In the genomic region with DNA sequence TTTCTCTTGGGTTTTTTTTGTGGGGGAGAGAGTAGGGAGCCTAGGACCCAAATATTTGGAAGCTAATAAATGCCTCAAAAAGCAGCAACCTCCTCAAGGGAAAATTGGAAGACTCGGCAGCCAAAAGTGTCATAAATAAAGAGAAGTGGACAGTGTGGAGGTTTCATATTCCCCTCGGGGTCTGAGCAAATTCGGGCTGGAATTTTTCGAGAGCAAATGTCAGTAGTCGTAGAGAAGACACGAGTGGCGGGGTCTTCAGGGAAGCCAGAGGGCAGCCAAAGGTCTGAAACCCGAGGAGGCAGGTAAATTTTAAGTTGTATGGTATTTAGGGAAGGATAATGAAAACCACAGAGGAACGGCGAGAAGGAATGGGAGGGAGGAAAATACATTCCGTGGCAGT, we compare ENCODE assay signal across 14 cellular contexts. TPM values are rescaled to one million over a fixed set of nuclear protein-coding genes. Genes with fewer than 3 reads are reported as not detected.
DNase-seq lines count a peak whose midpoint lies in the region; ATAC-seq and TF ChIP-seq lines count a peak whose summit lies in the region.
"Had no signal": no experiment of that assay in that cellular context is flagged by ENCODE, and none has a peak within 500 bp of the region (broad histone marks: within the 10 kb centered on the region; RNA-seq: fewer than 3 reads in every experiment).

No MANE protein-coding gene starts in this region.

- no peak for ATAC-seq in CD4-positive, alpha-beta T cell (ENCODE audit: poor library complexity)
- no peak for ATAC-seq in PC-3
- ATAC-seq in GM21447 (IDR thresholded peaks at IDR 0.05; ENCODE audit: unreplicated experiment): no peak
- ATAC-seq: gastrocnemius medialis had no signal

- H3K9ac ChIP-seq in PC-3 (ENCODE audit: low read length): 0 out of 2 replicates have a peak overlapping the region, but pooled peaks have one; percentile 6

- peaks cover 97% of the 10 kb centered on the region for H3K36me3 Mint-ChIP-seq in CD4-positive, alpha-beta T cell (ENCODE audit: low read depth)
- no peaks in the 10 kb centered on the region for H3K36me3 Mint-ChIP-seq in nephron progenitor cell (ENCODE audit: low read depth)

- TF ChIP-seq CTCF in CD4-positive, alpha-beta T cell (IDR thresholded peaks at IDR 0.05): no peak
- TF ChIP-seq CTCF in PC-3 (conservative IDR thresholded peaks at IDR 0.05; ENCODE audit: low read depth, low read length): no peak
- TF ChIP-seq CTCF in nephron progenitor cell (IDR thresholded peaks at IDR 0.05): no peak

- H3K36me3 ChIP-seq in PC-3 (ENCODE audit: low read depth, low read length): no peaks in the 10 kb centered on the region
- H3K36me3 ChIP-seq: gastrocnemius medialis, neutrophil had no signal

- peak overlapping the region; percentile 99 for H3K27ac Mint-ChIP-seq in CD4-positive, alpha-beta T cell
- no peak overlapping the region for H3K27ac Mint-ChIP-seq in nephron progenitor cell

- peaks cover 97% of the 10 kb centered on the region for H3K4me1 Mint-ChIP-seq in CD4-positive, alpha-beta T cell (ENCODE audit: low read depth)
- peaks cover 67% of the 10 kb centered on the region for H3K4me1 Mint-ChIP-seq in nephron progenitor cell

- no peaks in the 10 kb centered on the region for H3K79me2 ChIP-seq in PC-3 (ENCODE audit: low read length)

- H3K27me3 ChIP-seq in CD4-positive, alpha-beta T cell (ENCODE audit: control insufficient read depth, insufficient read depth, low read length): no peaks in the 10 kb centered on the region
- peaks cover 100% of the 10 kb centered on the region for H3K27me3 ChIP-seq in PC-3 (ENCODE audit: low read length)

- DNase-seq in CD4-positive, alpha-beta T cell: peak in 1 of 10 experiments; percentile 7
- DNase-seq in PC-3: no peak
- DNase-seq in caudate nucleus (lab: John Stamatoyannopoulos, UW): no peak
- DNase-seq in nephron progenitor cell: no peak
- DNase-seq in cortex of kidney (lab: John Stamatoyannopoulos, UW): no peak
- DNase-seq in NCI-H1105 (lab: John Stamatoyannopoulos, UW): no peak
- no peak for DNase-seq in NCI-H1092 treated with DMSO at 0.1 percent for 48 hours (lab: John Stamatoyannopoulos, UW)
- DNase-seq: gastrocnemius medialis, IMR-90, NCI-H1417 treated with DMSO at 0.1 percent for 48 hours, NCI-H526 had no signal

- POLR2A ChIA-PET in CD4-positive, alpha-beta T cell (lab: Charles Lee): interaction anchor here (64.5 to 83.0 kb wide), 2 partner anchors 15 to 41 kb away, joined by 4389 read pairs; a partner anchor contains a TSS
- POLR2A ChIA-PET in PC-3 (lab: Charles Lee; ENCODE audit: unreplicated experiment): no interaction called here

- H3K27ac ChIP-seq in CD4-positive, alpha-beta T cell (ENCODE audit: low read depth, low read length): peak overlapping the region; percentile 97
- H3K27ac ChIP-seq in PC-3 (ENCODE audit: low read length) (no peak overlapping the region), caudate nucleus (ENCODE audit: low read depth, low read length) (peak overlapping the region; percentile 48)
- H3K27ac ChIP-seq: C4-2B, gastrocnemius medialis, neutrophil had no signal

- no peaks in the 10 kb centered on the region for H3K9me3 ChIP-seq in CD4-positive, alpha-beta T cell (ENCODE audit: control insufficient read depth, low read length)
- no peaks in the 10 kb centered on the region for H3K9me3 ChIP-seq in PC-3 (ENCODE audit: low read length)
- H3K9me3 ChIP-seq: gastrocnemius medialis, neutrophil had no signal

- H3K9me3 Mint-ChIP-seq in CD4-positive, alpha-beta T cell: no peaks in the 10 kb centered on the region
- no peaks in the 10 kb centered on the region for H3K9me3 Mint-ChIP-seq in nephron progenitor cell

- no TSS peak for BruUV-seq in PC-3 (replicated peaks; lab: Mats Ljungman, UMichigan)

- peak overlapping the region; percentile 100 for H3K4me3 Mint-ChIP-seq in CD4-positive, alpha-beta T cell
- H3K4me3 Mint-ChIP-seq in nephron progenitor cell: peak overlapping the region; percentile 1

- H3K27me3 Mint-ChIP-seq in CD4-positive, alpha-beta T cell: no peaks in the 10 kb centered on the region
- peaks cover 95% of the 10 kb centered on the region for H3K27me3 Mint-ChIP-seq in nephron progenitor cell (ENCODE audit: low read depth, poor library complexity)

- H3K4me3 ChIP-seq in PC-3 (ENCODE audit: low read length): no peak overlapping the region
- H3K4me3 ChIP-seq: gastrocnemius medialis had no signal

- no peaks in the 10 kb centered on the region for H3K9me2 ChIP-seq in PC-3 (replicated peaks; ENCODE audit: low read length)

- H3K4me2 ChIP-seq in PC-3 (ENCODE audit: low read length): 0 out of 2 replicates have a peak overlapping the region, but pooled peaks have one; percentile 22

- intact Hi-C loops in CD4-positive, alpha-beta T cell (cut with DNase I, micrococcal nuclease): loop anchor here in 1 of 2 experiments (1.0 to 2.0 kb wide), 2 partner anchors 9 to 18 kb away; no protein-coding TSS in a partner anchor
- intact Hi-C loops in PC-3 (cut with micrococcal nuclease): no loop called here

- H3K4me1 ChIP-seq in PC-3 (ENCODE audit: insufficient read depth, low read length): no peaks in the 10 kb centered on the region
- H3K4me1 ChIP-seq: gastrocnemius medialis had no signal

- H2AFZ ChIP-seq in PC-3 (ENCODE audit: low read length): no peak overlapping the region

- CTCF ChIA-PET in CD4-positive, alpha-beta T cell (lab: Charles Lee): no interaction called here
- CTCF ChIA-PET in PC-3 (lab: Charles Lee): no interaction called here

- H4K20me1 ChIP-seq in PC-3 (ENCODE audit: low read length): no peaks in the 10 kb centered on the region

- H3F3A ChIP-seq in PC-3 (ENCODE audit: low read length, unreplicated experiment): no peaks in the 10 kb centered on the region

RNA-seq across cellular contexts. Expression of a gene that starts 13.1 kb away (rescaled TPM):
- total RNA-seq in CD4-positive, alpha-beta T cell: 100 to 1,000 TPM; 244 to 254 TPM
- 0.73 and 1.7 TPM in 2 replicates for total RNA-seq in PC-3 (2014; rRNA removed)

Comparison
In these comparisons a context has a peak if more than half of its experiments do, and no peak if none do; other contexts are left out.
1. RNA of a gene that starts 13.1 kb away (total RNA-seq): 244 to 254 TPM in CD4-positive, alpha-beta T cell; 0.73 to 1.7 TPM in PC-3; every median in the first group is over 10 times any median in the second.